Comparison of ENCODE assay signal across 24 cellular contexts in genomic region chr1:230102472-230102871, GRCh38. TPM values are rescaled to one million over a fixed set of nuclear protein-coding genes. Genes with fewer than 3 reads are reported as not detected.
DNase-seq lines count a peak whose midpoint lies in the region; ATAC-seq and TF ChIP-seq lines count a peak whose summit lies in the region.
"Had no signal": no experiment of that assay in that cellular context is flagged by ENCODE, and none has a peak within 500 bp of the region (broad histone marks: within the 10 kb centered on the region; RNA-seq: fewer than 3 reads in every experiment).

No MANE protein-coding gene starts in this region.

- DNase-seq in NCI-H82 (lab: John Stamatoyannopoulos, UW) (peak; percentile 52), NCI-H82 treated with DMSO at 0.1 percent for 48 hours (lab: John Stamatoyannopoulos, UW; ENCODE audit: unreplicated experiment) (no peak), GM23338 (ENCODE audit: low spot score) (no peak), WTC11 (ENCODE audit: low spot score) (no peak), osteoblast (ENCODE audit: insufficient read length, low spot score, missing footprints) (no peak), NCI-H510A (lab: John Stamatoyannopoulos, UW) (no peak), HT-29 (ENCODE audit: low spot score) (no peak)
- DNase-seq: 8988T; activated CD4-positive, alpha-beta T cell treated with anti-CD3 and anti-CD28 coated beads for 4 hours; activated CD8-positive, alpha-beta memory T cell treated with anti-CD3 and anti-CD28 coated beads, Interleukin-2, amount 50 U/mL, for 4 hours; activated naive CD4-positive, alpha-beta T cell treated with anti-CD3 and anti-CD28 coated beads for 36 hours; body of pancreas; cortex of kidney; hippocampal formation; islet precursor cell; NCI-H1694 treated with DMSO at 0.1 percent for 48 hours; NCI-H446; stimulated activated naive CD4-positive, alpha-beta T cell; SW 1271; transverse colon had no signal

- H3K27me3 ChIP-seq in GM23338 (ENCODE audit: insufficient read depth) = no peaks in the 10 kb centered on the region
- no peaks in the 10 kb centered on the region for H3K27me3 ChIP-seq in osteoblast (ENCODE audit: insufficient read depth, low read length)
- H3K27me3 ChIP-seq: body of pancreas, transverse colon had no signal

- H4K20me1 ChIP-seq in GM23338 (replicated peaks; ENCODE audit: insufficient read depth) (peaks cover 16% of the 10 kb centered on the region), osteoblast (ENCODE audit: insufficient read depth, low read length) (peaks cover 26% of the 10 kb centered on the region)

- no peaks in the 10 kb centered on the region for H3K36me3 Mint-ChIP-seq in GM23338 (ENCODE audit: low read depth)
- H3K36me3 Mint-ChIP-seq in WTC11 = peaks cover 3% of the 10 kb centered on the region; the same call in 1 of the 2 replicates

- H3K9me3 ChIP-seq in osteoblast (ENCODE audit: low read depth, low read length) = no peaks in the 10 kb centered on the region
- H3K9me3 ChIP-seq: body of pancreas, transverse colon had no signal

- H3K4me1 Mint-ChIP-seq in GM23338 = peaks cover 62% of the 10 kb centered on the region
- peaks cover 64% of the 10 kb centered on the region for H3K4me1 Mint-ChIP-seq in WTC11

- H3K4me2 ChIP-seq in GM23338 (peak overlapping the region; percentile 25; the same call in 1 of the 2 replicates), osteoblast (ENCODE audit: insufficient read depth, low read length) (peak overlapping the region; percentile 2)

- H2AFZ ChIP-seq in GM23338 (no peak overlapping the region), osteoblast (ENCODE audit: low read length) (no peak overlapping the region)

- H3K4me3 Mint-ChIP-seq in GM23338 = no peak overlapping the region
- H3K4me3 Mint-ChIP-seq in WTC11 = no peak overlapping the region
- H3K4me3 Mint-ChIP-seq: activated naive CD4-positive, alpha-beta T cell treated with anti-CD3 and anti-CD28 coated beads for 36 hours had no signal

- no peaks in the 10 kb centered on the region for H3K9me3 Mint-ChIP-seq in GM23338
- H3K9me3 Mint-ChIP-seq in WTC11 = peaks cover under 1% of the 10 kb centered on the region
- H3K9me3 Mint-ChIP-seq: activated naive CD4-positive, alpha-beta T cell treated with anti-CD3 and anti-CD28 coated beads for 36 hours had no signal

- ATAC-seq in GM23338 (no peak), WTC11 (no peak), GM21381 (IDR thresholded peaks at IDR 0.05; ENCODE audit: unreplicated experiment) (no peak)
- ATAC-seq: body of pancreas, sciatic nerve had no signal

- H3K36me3 ChIP-seq in GM23338 (ENCODE audit: insufficient read depth) (no peaks in the 10 kb centered on the region), osteoblast (ENCODE audit: insufficient read depth, low read length) (peaks cover 1% of the 10 kb centered on the region)
- H3K36me3 ChIP-seq: transverse colon had no signal

- POLR2A ChIA-PET in WTC11 (lab: Charles Lee) = no interaction called here

- H3K4me3 ChIP-seq in GM23338 (no peak overlapping the region), osteoblast (ENCODE audit: insufficient read depth, low read length) (no peak overlapping the region)
- H3K4me3 ChIP-seq: body of pancreas, lung, transverse colon had no signal

- CTCF ChIA-PET in WTC11 (lab: Charles Lee) = interaction anchor here (0.8 to 1.4 kb wide), 3 partner anchors 10 to 37 kb away, joined by 3 to 5 read pairs (median 4); no protein-coding TSS in a partner anchor

- no peak overlapping the region for H3K27ac ChIP-seq in GM23338 (ENCODE audit: low read depth)
- H3K27ac ChIP-seq in osteoblast (ENCODE audit: low read depth, low read length) = peak overlapping the region; percentile 94
- H3K27ac ChIP-seq: C4-2B had no signal

- H3K27ac Mint-ChIP-seq in GM23338 (peak overlapping the region; percentile 72; the same call in 1 of the 2 replicates), WTC11 (peak overlapping the region; percentile 30; the same call in 1 of the 2 replicates)

- H3K27me3 Mint-ChIP-seq in GM23338 (ENCODE audit: insufficient read depth, low read depth, poor library complexity) (peaks cover 10% of the 10 kb centered on the region), WTC11 (ENCODE audit: low read depth) (no peaks in the 10 kb centered on the region)

- no peaks in the 10 kb centered on the region for H3K9me2 ChIP-seq in GM23338 (ENCODE audit: insufficient read depth)

- H3K79me2 ChIP-seq in GM23338 (replicated peaks; ENCODE audit: insufficient read depth) = peaks cover 92% of the 10 kb centered on the region
- H3K79me2 ChIP-seq in osteoblast (ENCODE audit: insufficient read depth, low read length) = peaks cover 80% of the 10 kb centered on the region

- H3F3A ChIP-seq in GM23338 (replicated peaks; ENCODE audit: low read depth) = no peaks in the 10 kb centered on the region

- H3K4me1 ChIP-seq in GM23338 (ENCODE audit: insufficient read depth) (peaks cover 42% of the 10 kb centered on the region), osteoblast (ENCODE audit: insufficient read depth, low read length) (peaks cover 48% of the 10 kb centered on the region)

- TF ChIP-seq CTCF in GM23338 (conservative IDR thresholded peaks at IDR 0.05; ENCODE audit: low read depth in 2 of 2) (no peak), WTC11 (IDR thresholded peaks at IDR 0.05) (no peak), osteoblast (IDR thresholded peaks at IDR 0.05; ENCODE audit: extremely low read depth, low read depth, low read length) (no peak)

TF ChIP-seq in GM23338, 12 proteins besides CTCF, POLR2A, EP300 and RAD21 (continues in another document):
- TF ChIP-seq CREB1 (CRISPR knock-in tag; IDR thresholded peaks at IDR 0.05; ENCODE audit: low read depth) (no peak), ZNF331 (CRISPR knock-in tag; IDR thresholded peaks at IDR 0.05; ENCODE audit: low read depth) (no peak), NANOG (IDR thresholded peaks at IDR 0.05; ENCODE audit: borderline replicate concordance) (no peak), EZH2phosphoT487 (IDR thresholded peaks at IDR 0.05; ENCODE audit: unreplicated experiment) (no peak), JUNB (IDR thresholded peaks at IDR 0.05; ENCODE audit: unreplicated experiment) (no peak), EZH2 (IDR thresholded peaks at IDR 0.05; ENCODE audit: low read depth, unreplicated experiment) (no peak), POLR2AphosphoS5 (IDR thresholded peaks at IDR 0.05; ENCODE audit: low read depth) (no peak), ZNF114 (CRISPR knock-in tag; IDR thresholded peaks at IDR 0.05) (no peak), STAT1 (IDR thresholded peaks at IDR 0.05; ENCODE audit: unreplicated experiment) (no peak)

TF ChIP-seq in WTC11, 78 proteins besides CTCF, POLR2A, EP300 and RAD21 (continues in another document):
- no peak for TF ChIP-seq GRHL2 (CRISPR knock-in tag; IDR thresholded peaks at IDR 0.05; ENCODE audit: insufficient replicate concordance, severe bottlenecking)
- TF ChIP-seq AR (CRISPR knock-in tag; IDR thresholded peaks at IDR 0.05) = no peak
- no peak for TF ChIP-seq MAX (CRISPR knock-in tag; IDR thresholded peaks at IDR 0.05)
- no peak for TF ChIP-seq KAT7 (CRISPR knock-in tag; IDR thresholded peaks at IDR 0.05; ENCODE audit: borderline replicate concordance)
- TF ChIP-seq PRRX2 (CRISPR knock-in tag; IDR thresholded peaks at IDR 0.05) = no peak

RNA-seq across cellular contexts. Expression of gene GALNT2, which starts 35.4 kb away (rescaled TPM):
- 37.2 and 48.3 TPM in 2 replicates for total RNA-seq in GM23338 (2014; rRNA removed; shearing (Covaris generic))
- 17.8 and 19.2 TPM in 2 replicates for polyA plus RNA-seq in GM23338 (2016; fragmentation: Nextera tagmentation; extraction: Ambion mirVana)
- total RNA-seq in WTC11 (2021) (74.8 to 84.6 TPM (median 81.9 TPM) in 3 replicates), osteoblast (81.9 and 83.2 TPM in 2 replicates)
- 23.6 and 25.5 TPM in 2 replicates for total RNA-seq in HT-29 (2014; rRNA removed; shearing (Covaris generic))
